In the genomic region with DNA sequence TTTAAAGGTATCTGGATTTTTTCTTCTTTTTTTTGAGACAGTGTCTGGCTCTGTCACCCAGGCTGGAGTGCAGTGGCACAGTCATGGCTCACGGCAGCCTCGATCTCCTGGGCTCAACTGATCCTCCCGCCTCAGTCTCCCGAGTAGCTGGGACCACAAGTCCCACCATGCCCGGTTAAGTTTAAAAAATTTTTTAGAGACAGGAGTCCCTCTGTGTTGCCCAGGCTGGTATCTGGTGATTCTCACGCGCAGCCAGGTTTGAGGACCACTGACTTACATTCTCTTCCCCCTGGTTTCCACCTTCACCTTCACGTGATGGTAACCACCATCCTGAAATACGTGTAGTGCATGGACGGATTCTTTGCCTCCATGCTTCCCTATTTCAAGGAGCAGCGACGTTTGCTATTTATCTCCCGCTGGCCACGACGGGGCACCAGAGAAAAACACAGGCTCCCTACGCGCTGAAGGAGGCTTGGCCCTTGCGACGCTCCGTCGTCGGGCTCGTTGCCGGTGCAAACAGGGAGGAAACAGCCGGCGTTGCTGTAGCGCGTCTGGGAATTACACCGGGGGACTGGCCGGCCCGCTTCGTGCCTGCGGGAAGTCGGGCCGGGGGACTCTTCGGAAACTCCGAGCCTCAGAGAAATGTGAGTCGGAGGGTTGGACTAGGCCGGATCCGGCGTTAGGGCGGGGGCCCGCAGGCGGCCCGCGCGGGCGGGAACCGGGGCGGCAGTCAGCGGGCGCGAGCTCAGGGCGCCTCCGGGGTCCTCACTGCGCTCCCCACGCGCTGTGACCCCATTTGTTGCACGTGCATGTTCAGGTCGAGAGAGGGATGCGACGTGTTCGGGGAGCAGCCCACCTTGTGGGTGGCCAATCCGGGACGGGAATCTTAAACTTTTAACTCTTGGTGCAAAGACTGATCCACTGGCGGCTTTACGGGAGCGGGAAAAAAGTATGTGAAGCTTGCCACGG, we compare ENCODE assay signal across 1 cellular context.
TF ChIP-seq lines count a peak whose summit lies in the region.

A gene with protein sequence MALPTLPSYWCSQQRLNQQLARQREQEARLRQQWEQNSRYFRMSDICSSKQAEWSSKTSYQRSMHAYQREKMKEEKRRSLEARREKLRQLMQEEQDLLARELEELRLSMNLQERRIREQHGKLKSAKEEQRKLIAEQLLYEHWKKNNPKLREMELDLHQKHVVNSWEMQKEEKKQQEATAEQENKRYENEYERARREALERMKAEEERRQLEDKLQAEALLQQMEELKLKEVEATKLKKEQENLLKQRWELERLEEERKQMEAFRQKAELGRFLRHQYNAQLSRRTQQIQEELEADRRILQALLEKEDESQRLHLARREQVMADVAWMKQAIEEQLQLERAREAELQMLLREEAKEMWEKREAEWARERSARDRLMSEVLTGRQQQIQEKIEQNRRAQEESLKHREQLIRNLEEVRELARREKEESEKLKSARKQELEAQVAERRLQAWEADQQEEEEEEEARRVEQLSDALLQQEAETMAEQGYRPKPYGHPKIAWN (plus strand): TSS at position 492 of the 969 bp plus-strand sequence. CDS start 2,753 bp downstream, outside the sequence.

TF ChIP-seq in HepG2, 621 proteins besides CTCF, POLR2A, EP300 and RAD21 (continued from another document and continues in another):
- no peak for TF ChIP-seq ZNF589 (CRISPR knock-in tag; conservative IDR thresholded peaks at IDR 0.05)
- peak; percentile 62 for TF ChIP-seq RXRA (CRISPR knock-in tag; IDR thresholded peaks at IDR 0.05)
- TF ChIP-seq, protein P1, sequence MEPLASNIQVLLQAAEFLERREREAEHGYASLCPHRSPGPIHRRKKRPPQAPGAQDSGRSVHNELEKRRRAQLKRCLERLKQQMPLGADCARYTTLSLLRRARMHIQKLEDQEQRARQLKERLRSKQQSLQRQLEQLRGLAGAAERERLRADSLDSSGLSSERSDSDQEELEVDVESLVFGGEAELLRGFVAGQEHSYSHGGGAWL (CRISPR knock-in tag; IDR thresholded peaks at IDR 0.05), result peak; percentile 57; the same call in 1 of the 2 replicates
- TF ChIP-seq, protein P2, sequence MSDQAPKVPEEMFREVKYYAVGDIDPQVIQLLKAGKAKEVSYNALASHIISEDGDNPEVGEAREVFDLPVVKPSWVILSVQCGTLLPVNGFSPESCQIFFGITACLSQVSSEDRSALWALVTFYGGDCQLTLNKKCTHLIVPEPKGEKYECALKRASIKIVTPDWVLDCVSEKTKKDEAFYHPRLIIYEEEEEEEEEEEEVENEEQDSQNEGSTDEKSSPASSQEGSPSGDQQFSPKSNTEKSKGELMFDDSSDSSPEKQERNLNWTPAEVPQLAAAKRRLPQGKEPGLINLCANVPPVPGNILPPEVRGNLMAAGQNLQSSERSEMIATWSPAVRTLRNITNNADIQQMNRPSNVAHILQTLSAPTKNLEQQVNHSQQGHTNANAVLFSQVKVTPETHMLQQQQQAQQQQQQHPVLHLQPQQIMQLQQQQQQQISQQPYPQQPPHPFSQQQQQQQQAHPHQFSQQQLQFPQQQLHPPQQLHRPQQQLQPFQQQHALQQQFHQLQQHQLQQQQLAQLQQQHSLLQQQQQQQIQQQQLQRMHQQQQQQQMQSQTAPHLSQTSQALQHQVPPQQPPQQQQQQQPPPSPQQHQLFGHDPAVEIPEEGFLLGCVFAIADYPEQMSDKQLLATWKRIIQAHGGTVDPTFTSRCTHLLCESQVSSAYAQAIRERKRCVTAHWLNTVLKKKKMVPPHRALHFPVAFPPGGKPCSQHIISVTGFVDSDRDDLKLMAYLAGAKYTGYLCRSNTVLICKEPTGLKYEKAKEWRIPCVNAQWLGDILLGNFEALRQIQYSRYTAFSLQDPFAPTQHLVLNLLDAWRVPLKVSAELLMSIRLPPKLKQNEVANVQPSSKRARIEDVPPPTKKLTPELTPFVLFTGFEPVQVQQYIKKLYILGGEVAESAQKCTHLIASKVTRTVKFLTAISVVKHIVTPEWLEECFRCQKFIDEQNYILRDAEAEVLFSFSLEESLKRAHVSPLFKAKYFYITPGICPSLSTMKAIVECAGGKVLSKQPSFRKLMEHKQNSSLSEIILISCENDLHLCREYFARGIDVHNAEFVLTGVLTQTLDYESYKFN (CRISPR knock-in tag; conservative IDR thresholded peaks at IDR 0.05), result peak; percentile 46
- TF ChIP-seq BRD4 (CRISPR knock-in tag; IDR thresholded peaks at IDR 0.05), result no peak
- TF ChIP-seq, protein P3, sequence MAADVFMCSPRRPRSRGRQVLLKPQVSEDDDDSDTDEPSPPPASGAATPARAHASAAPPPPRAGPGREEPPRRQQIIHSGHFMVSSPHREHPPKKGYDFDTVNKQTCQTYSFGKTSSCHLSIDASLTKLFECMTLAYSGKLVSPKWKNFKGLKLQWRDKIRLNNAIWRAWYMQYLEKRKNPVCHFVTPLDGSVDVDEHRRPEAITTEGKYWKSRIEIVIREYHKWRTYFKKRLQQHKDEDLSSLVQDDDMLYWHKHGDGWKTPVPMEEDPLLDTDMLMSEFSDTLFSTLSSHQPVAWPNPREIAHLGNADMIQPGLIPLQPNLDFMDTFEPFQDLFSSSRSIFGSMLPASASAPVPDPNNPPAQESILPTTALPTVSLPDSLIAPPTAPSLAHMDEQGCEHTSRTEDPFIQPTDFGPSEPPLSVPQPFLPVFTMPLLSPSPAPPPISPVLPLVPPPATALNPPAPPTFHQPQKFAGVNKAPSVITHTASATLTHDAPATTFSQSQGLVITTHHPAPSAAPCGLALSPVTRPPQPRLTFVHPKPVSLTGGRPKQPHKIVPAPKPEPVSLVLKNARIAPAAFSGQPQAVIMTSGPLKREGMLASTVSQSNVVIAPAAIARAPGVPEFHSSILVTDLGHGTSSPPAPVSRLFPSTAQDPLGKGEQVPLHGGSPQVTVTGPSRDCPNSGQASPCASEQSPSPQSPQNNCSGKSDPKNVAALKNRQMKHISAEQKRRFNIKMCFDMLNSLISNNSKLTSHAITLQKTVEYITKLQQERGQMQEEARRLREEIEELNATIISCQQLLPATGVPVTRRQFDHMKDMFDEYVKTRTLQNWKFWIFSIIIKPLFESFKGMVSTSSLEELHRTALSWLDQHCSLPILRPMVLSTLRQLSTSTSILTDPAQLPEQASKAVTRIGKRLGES (CRISPR knock-in tag; IDR thresholded peaks at IDR 0.05; ENCODE audit: borderline replicate concordance), result no peak
- TF ChIP-seq KDM3A (CRISPR knock-in tag; IDR thresholded peaks at IDR 0.05; ENCODE audit: low read depth), result peak; percentile 80; the same call in 1 of the 2 replicates
- TF ChIP-seq GABPB1 (CRISPR knock-in tag; IDR thresholded peaks at IDR 0.05), result peak; percentile 80
- TF ChIP-seq ZBTB7B (CRISPR knock-in tag; IDR thresholded peaks at IDR 0.05), result peak; percentile 32; the same call in 1 of the 2 replicates
- no peak for TF ChIP-seq ZNF775 (CRISPR knock-in tag; IDR thresholded peaks at IDR 0.05; ENCODE audit: borderline replicate concordance)
- no peak for TF ChIP-seq SMARCE1 (IDR thresholded peaks at IDR 0.05; ENCODE audit: borderline replicate concordance)
- TF ChIP-seq NRL (CRISPR knock-in tag; IDR thresholded peaks at IDR 0.05; ENCODE audit: borderline replicate concordance), result no peak; the same call in 1 of the 2 replicates
- TF ChIP-seq, protein P4, sequence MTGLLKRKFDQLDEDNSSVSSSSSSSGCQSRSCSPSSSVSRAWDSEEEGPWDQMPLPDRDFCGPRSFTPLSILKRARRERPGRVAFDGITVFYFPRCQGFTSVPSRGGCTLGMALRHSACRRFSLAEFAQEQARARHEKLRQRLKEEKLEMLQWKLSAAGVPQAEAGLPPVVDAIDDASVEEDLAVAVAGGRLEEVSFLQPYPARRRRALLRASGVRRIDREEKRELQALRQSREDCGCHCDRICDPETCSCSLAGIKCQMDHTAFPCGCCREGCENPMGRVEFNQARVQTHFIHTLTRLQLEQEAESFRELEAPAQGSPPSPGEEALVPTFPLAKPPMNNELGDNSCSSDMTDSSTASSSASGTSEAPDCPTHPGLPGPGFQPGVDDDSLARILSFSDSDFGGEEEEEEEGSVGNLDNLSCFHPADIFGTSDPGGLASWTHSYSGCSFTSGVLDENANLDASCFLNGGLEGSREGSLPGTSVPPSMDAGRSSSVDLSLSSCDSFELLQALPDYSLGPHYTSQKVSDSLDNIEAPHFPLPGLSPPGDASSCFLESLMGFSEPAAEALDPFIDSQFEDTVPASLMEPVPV (CRISPR knock-in tag; IDR thresholded peaks at IDR 0.05), result no peak
- TF ChIP-seq HDAC2 (CRISPR knock-in tag; IDR thresholded peaks at IDR 0.05), result peak; percentile 91
- no peak for TF ChIP-seq MAFF (IDR thresholded peaks at IDR 0.05; ENCODE audit: low read depth, low read length)
- peak; percentile 79; the same call in 1 of the 2 replicates for TF ChIP-seq ZNF788 (CRISPR knock-in tag; IDR thresholded peaks at IDR 0.05; ENCODE audit: borderline replicate concordance)
- TF ChIP-seq FOXA3 (CRISPR knock-in tag; IDR thresholded peaks at IDR 0.05), result peak; percentile 63
- peak; percentile 73 for TF ChIP-seq ZMYM4 (CRISPR knock-in tag; IDR thresholded peaks at IDR 0.05)
- no peak for TF ChIP-seq ZNF326 (CRISPR knock-in tag; IDR thresholded peaks at IDR 0.05; ENCODE audit: borderline replicate concordance)
- TF ChIP-seq HDAC1 (CRISPR knock-in tag; IDR thresholded peaks at IDR 0.05), result peak; percentile 90
- TF ChIP-seq RXRB (CRISPR knock-in tag; IDR thresholded peaks at IDR 0.05; ENCODE audit: borderline replicate concordance), result peak; percentile 50; the same call in 1 of the 2 replicates
- TF ChIP-seq FIP1L1 (IDR thresholded peaks at IDR 0.05; ENCODE audit: borderline replicate concordance, insufficient read depth, low read depth, low read length), result no peak
- peak; percentile 40 for TF ChIP-seq AGO2 (optimal IDR thresholded peaks at IDR 0.05; ENCODE audit: low read depth, low read length)
- no peak for TF ChIP-seq ZNF510 (CRISPR knock-in tag; IDR thresholded peaks at IDR 0.05; ENCODE audit: low read depth)
- no peak for TF ChIP-seq ATRX (CRISPR knock-in tag; IDR thresholded peaks at IDR 0.05; ENCODE audit: borderline replicate concordance)
- TF ChIP-seq, protein P5, sequence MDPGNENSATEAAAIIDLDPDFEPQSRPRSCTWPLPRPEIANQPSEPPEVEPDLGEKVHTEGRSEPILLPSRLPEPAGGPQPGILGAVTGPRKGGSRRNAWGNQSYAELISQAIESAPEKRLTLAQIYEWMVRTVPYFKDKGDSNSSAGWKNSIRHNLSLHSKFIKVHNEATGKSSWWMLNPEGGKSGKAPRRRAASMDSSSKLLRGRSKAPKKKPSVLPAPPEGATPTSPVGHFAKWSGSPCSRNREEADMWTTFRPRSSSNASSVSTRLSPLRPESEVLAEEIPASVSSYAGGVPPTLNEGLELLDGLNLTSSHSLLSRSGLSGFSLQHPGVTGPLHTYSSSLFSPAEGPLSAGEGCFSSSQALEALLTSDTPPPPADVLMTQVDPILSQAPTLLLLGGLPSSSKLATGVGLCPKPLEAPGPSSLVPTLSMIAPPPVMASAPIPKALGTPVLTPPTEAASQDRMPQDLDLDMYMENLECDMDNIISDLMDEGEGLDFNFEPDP (CRISPR knock-in tag; conservative IDR thresholded peaks at IDR 0.05), result 0 out of 2 replicates have a peak, but pooled peaks have one; percentile 84
- TF ChIP-seq, protein P6, sequence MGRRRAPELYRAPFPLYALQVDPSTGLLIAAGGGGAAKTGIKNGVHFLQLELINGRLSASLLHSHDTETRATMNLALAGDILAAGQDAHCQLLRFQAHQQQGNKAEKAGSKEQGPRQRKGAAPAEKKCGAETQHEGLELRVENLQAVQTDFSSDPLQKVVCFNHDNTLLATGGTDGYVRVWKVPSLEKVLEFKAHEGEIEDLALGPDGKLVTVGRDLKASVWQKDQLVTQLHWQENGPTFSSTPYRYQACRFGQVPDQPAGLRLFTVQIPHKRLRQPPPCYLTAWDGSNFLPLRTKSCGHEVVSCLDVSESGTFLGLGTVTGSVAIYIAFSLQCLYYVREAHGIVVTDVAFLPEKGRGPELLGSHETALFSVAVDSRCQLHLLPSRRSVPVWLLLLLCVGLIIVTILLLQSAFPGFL (CRISPR knock-in tag; IDR thresholded peaks at IDR 0.05), result no peak
- TF ChIP-seq KMT2A (CRISPR knock-in tag; IDR thresholded peaks at IDR 0.05), result peak; percentile 95
- TF ChIP-seq KLF13 (CRISPR knock-in tag; IDR thresholded peaks at IDR 0.05), result no peak
- 0 out of 2 replicates have a peak, but pooled peaks have one; percentile 70 for TF ChIP-seq ZBTB42 (CRISPR knock-in tag; IDR thresholded peaks at IDR 0.05)
- TF ChIP-seq, protein P7, sequence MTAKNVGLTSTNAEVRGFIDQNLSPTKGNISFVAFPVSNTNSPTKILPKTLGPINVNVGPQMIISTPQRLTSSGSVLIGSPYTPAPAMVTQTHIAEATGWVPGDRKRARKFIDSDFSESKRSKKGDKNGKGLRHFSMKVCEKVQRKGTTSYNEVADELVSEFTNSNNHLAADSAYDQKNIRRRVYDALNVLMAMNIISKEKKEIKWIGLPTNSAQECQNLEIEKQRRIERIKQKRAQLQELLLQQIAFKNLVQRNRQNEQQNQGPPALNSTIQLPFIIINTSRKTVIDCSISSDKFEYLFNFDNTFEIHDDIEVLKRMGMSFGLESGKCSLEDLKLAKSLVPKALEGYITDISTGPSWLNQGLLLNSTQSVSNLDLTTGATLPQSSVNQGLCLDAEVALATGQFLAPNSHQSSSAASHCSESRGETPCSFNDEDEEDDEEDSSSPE (CRISPR knock-in tag; IDR thresholded peaks at IDR 0.05), result peak; percentile 80
- TF ChIP-seq MLLT10 (CRISPR knock-in tag; IDR thresholded peaks at IDR 0.05), result no peak
- TF ChIP-seq, protein P8, sequence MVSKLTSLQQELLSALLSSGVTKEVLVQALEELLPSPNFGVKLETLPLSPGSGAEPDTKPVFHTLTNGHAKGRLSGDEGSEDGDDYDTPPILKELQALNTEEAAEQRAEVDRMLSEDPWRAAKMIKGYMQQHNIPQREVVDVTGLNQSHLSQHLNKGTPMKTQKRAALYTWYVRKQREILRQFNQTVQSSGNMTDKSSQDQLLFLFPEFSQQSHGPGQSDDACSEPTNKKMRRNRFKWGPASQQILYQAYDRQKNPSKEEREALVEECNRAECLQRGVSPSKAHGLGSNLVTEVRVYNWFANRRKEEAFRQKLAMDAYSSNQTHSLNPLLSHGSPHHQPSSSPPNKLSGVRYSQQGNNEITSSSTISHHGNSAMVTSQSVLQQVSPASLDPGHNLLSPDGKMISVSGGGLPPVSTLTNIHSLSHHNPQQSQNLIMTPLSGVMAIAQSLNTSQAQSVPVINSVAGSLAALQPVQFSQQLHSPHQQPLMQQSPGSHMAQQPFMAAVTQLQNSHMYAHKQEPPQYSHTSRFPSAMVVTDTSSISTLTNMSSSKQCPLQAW (CRISPR knock-in tag; IDR thresholded peaks at IDR 0.05), result peak; percentile 74
- TF ChIP-seq SALL1 (CRISPR knock-in tag; IDR thresholded peaks at IDR 0.05), result peak; percentile 86
- TF ChIP-seq, protein P9, sequence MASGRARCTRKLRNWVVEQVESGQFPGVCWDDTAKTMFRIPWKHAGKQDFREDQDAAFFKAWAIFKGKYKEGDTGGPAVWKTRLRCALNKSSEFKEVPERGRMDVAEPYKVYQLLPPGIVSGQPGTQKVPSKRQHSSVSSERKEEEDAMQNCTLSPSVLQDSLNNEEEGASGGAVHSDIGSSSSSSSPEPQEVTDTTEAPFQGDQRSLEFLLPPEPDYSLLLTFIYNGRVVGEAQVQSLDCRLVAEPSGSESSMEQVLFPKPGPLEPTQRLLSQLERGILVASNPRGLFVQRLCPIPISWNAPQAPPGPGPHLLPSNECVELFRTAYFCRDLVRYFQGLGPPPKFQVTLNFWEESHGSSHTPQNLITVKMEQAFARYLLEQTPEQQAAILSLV (CRISPR knock-in tag; IDR thresholded peaks at IDR 0.05; ENCODE audit: borderline replicate concordance), result no peak; the same call in 1 of the 2 replicates
- TF ChIP-seq POLR2G (IDR thresholded peaks at IDR 0.05; ENCODE audit: low read depth, low read length), result peak; percentile 86
- TF ChIP-seq RNF2 (conservative IDR thresholded peaks at IDR 0.05; ENCODE audit: low read depth), result peak; percentile 47; the same call in 1 of the 2 replicates
- peak; percentile 82 for TF ChIP-seq KLF6 (CRISPR knock-in tag; IDR thresholded peaks at IDR 0.05)
- no peak for TF ChIP-seq ZBTB21 (CRISPR knock-in tag; IDR thresholded peaks at IDR 0.05)
